ENCODE assay signal across 1 cellular context in the genomic region with DNA sequence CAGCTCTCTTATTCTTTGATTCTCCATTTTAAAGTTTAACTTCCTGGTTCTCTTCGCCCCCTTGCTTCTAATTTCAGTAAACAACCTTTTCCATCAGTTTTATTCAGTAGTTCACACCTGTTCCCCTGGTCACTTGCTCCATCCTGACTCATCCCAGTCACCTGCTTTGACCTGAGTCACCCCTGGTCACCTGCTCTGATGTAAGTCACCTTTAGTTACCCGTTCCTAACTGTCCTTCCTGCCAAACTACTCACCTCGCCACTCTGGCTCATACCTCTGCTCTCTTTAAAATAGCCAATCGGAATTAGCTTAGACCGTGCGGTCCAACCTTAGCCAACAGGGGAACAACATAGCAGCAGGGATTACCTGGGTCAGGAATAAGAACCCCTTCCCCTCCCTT.
TF ChIP-seq lines count a peak whose summit lies in the region.

No MANE protein-coding gene starts in this region.

TF ChIP-seq in A549, 52 proteins besides CTCF, POLR2A, EP300 and RAD21 (continued from another document):
- no peak for TF ChIP-seq RNF2 (IDR thresholded peaks at IDR 0.05; ENCODE audit: borderline replicate concordance, low read depth)
- TF ChIP-seq CHD2 (IDR thresholded peaks at IDR 0.05; ENCODE audit: low read length, partially characterized antibody): no peak
- TF ChIP-seq HOXB13 (CRISPR knock-in tag; IDR thresholded peaks at IDR 0.05; ENCODE audit: low read depth): no peak
- no peak for TF ChIP-seq HEYL (CRISPR knock-in tag; IDR thresholded peaks at IDR 0.05)
- TF ChIP-seq FOSL2 (IDR thresholded peaks at IDR 0.05): no peak
- TF ChIP-seq FOSL2 (CRISPR knock-in tag; IDR thresholded peaks at IDR 0.05): no peak
